In genomic region chr22:50739279-50739691, GRCh38 we compare ENCODE assay signal across 27 cellular contexts. TPM values are rescaled to one million over a fixed set of nuclear protein-coding genes. Genes with fewer than 3 reads are reported as not detected.
DNase-seq lines count a peak whose midpoint lies in the region; ATAC-seq, FAIRE-seq and TF ChIP-seq lines count a peak whose summit lies in the region.
"Had no signal": no experiment of that assay in that cellular context is flagged by ENCODE, and none has a peak within 500 bp of the region (broad histone marks: within the 10 kb centered on the region; RNA-seq: fewer than 3 reads in every experiment).

No MANE protein-coding gene starts in this region.

- H3K27me3 ChIP-seq in HepG2 (ENCODE audit: control insufficient read depth in 1 of 2, insufficient read depth in 2 of 2, low read length in 2 of 2) = peaks cover 0 to 6% of the 10 kb centered on the region in 2 experiments; a peak in 2 of 5 replicates
- no peaks in the 10 kb centered on the region for H3K27me3 ChIP-seq in right lobe of liver
- H3K27me3 ChIP-seq: pancreas had no signal

- no TSS peak for BruUV-seq in HepG2 (replicated peaks; lab: Mats Ljungman, UMichigan)

- H3K36me3 ChIP-seq in HepG2 (replicated peaks in 1 of 2; ENCODE audit: control insufficient read depth in 1 of 2, insufficient read depth in 2 of 2, low read length in 2 of 2) = no peaks in the 10 kb centered on the region
- no peaks in the 10 kb centered on the region for H3K36me3 ChIP-seq in right lobe of liver
- H3K36me3 ChIP-seq: pancreas, suprapubic skin had no signal

- no peak for TF ChIP-seq RAD21 in HepG2 (CRISPR knock-in tag; IDR thresholded peaks at IDR 0.05)

- H3K9me3 Mint-ChIP-seq in natural killer cell treated with Interleukin-12 subunit alpha and Interleukin-12 subunit beta and Interleukin-15 and Interleukin-18, amount 100 ng/mL, for 72 hours = no peaks in the 10 kb centered on the region
- H3K9me3 Mint-ChIP-seq: activated T-helper 17 cell treated with anti-CD3 and anti-CD28 coated beads, Interleukin-2, amount 50 U/mL, for 72 hours; CD4-positive, CD25-positive, alpha-beta regulatory T cell; naive thymus-derived CD8-positive, alpha-beta T cell; stimulated activated naive B cell treated with anti-CD40 and anti-IgM and Interleukin-4, amounts not matched to agents 10 μg/mL and 1 μg/mL and 100 μg/mL, for 72 hours; T-helper 1 cell treated with Interleukin-12 subunit alpha and Interleukin-12 subunit beta and Interleukin-4 antibody, amounts not matched to agents 30 μg/mL and 1 μg/mL, for 36 hours had no signal

- no peaks in the 10 kb centered on the region for H3K9me3 ChIP-seq in HepG2 (ENCODE audit: low read length)
- H3K9me3 ChIP-seq in right lobe of liver = no peaks in the 10 kb centered on the region
- H3K9me3 ChIP-seq: pancreas, suprapubic skin had no signal

- no peak overlapping the region for H2AFZ ChIP-seq in HepG2 (ENCODE audit: low read length)

- CTCF ChIA-PET in HepG2 (lab: Yijun Ruan, JAX; ENCODE audit: low intra/inter-chr PET ratio, low total read pairs) = no interaction called here

- no peaks in the 10 kb centered on the region for H3K4me1 ChIP-seq in HepG2 (ENCODE audit: insufficient read depth, low read length)
- no peaks in the 10 kb centered on the region for H3K4me1 ChIP-seq in right lobe of liver
- H3K4me1 ChIP-seq: pancreas, suprapubic skin had no signal

- H3K9ac ChIP-seq in HepG2 (ENCODE audit: insufficient read depth, low read depth, low read length) = no peak overlapping the region

- no peak overlapping the region for H3K4me2 ChIP-seq in HepG2 (ENCODE audit: low read depth, low read length)

- H3K4me3 ChIP-seq in HepG2 (replicated peaks in 1 of 3; ENCODE audit: insufficient read depth in 1 of 3, low read depth in 2 of 3, low read length in 3 of 3) (no peak overlapping the region), right lobe of liver (no peak overlapping the region)
- H3K4me3 ChIP-seq: pancreas, suprapubic skin had no signal

- TF ChIP-seq POLR2A in HepG2 (IDR thresholded peaks at IDR 0.05; ENCODE audit: insufficient read depth in 1 of 2, low read depth in 2 of 2, low read length in 2 of 2) (no peak), right lobe of liver (IDR thresholded peaks at IDR 0.05) (no peak), erythroblast (IDR thresholded peaks at IDR 0.05; ENCODE audit: low read length) (no peak)

- in situ Hi-C loops in HepG2 (cut with HindIII; ENCODE audit: extremely low pct_ligation_motif_present, low pct_unique_long_range_greater_than_20kb) = no loop called here

- no peak overlapping the region for H3K4me3 Mint-ChIP-seq in natural killer cell treated with Interleukin-12 subunit alpha and Interleukin-12 subunit beta and Interleukin-15 and Interleukin-18, amount 100 ng/mL, for 72 hours
- H3K4me3 Mint-ChIP-seq: activated T-helper 17 cell treated with anti-CD3 and anti-CD28 coated beads, Interleukin-2, amount 50 U/mL, for 72 hours; CD4-positive, CD25-positive, alpha-beta regulatory T cell; naive thymus-derived CD8-positive, alpha-beta T cell; stimulated activated naive B cell treated with anti-CD40 and anti-IgM and Interleukin-4, amounts not matched to agents 10 μg/mL and 1 μg/mL and 100 μg/mL, for 72 hours; T-helper 1 cell treated with Interleukin-12 subunit alpha and Interleukin-12 subunit beta and Interleukin-4 antibody, amounts not matched to agents 30 μg/mL and 1 μg/mL, for 36 hours had no signal

- H3K27ac ChIP-seq in HepG2 (ENCODE audit: extremely low read length, insufficient read depth, low read length) (no peak overlapping the region), right lobe of liver (no peak overlapping the region)
- H3K27ac ChIP-seq: pancreas, suprapubic skin had no signal

- DNase-seq in HepG2 (ENCODE audit: low spot score) (no peak), right lobe of liver (no peak), cerebellum (ENCODE audit: low spot score) (peak; percentile 7), KG1 (lab: John Stamatoyannopoulos, UW) (no peak), erythroblast (lab: John Stamatoyannopoulos, UW) (no peak)
- DNase-seq in natural killer cell treated with Interleukin-12 subunit alpha and Interleukin-12 subunit beta and Interleukin-15 and Interleukin-18, amount 100 ng/mL, for 72 hours (ENCODE audit: low spot score) = peak; percentile 54
- no peak for DNase-seq in stimulated activated CD4-positive, alpha-beta T cell treated with anti-CD3 and anti-CD28 coated beads, Interleukin-12 subunit alpha, Interleukin-12 subunit beta, amount 100 ng/mL, for 4 hours
- DNase-seq: activated CD4-positive, alpha-beta T cell treated with anti-CD3 and anti-CD28 coated beads for 1 hour; CD4-positive, CD25-positive, alpha-beta regulatory T cell; central memory CD4-positive, alpha-beta T cell; Kasumi-1; left ventricle myocardium superior; midbrain; MV-4-11; NCI-H1436 treated with DMSO at 0.1 percent for 48 hours; stimulated activated CD4-positive, alpha-beta T cell treated with anti-CD3 and anti-CD28 coated beads, Interleukin-4, amount 100 ng/mL, for 4 hours; stimulated activated naive B cell treated with anti-CD40 and anti-IgM and Interleukin-4, amounts not matched to agents 10 μg/mL and 1 μg/mL and 100 μg/mL, for 72 hours had no signal

- TF ChIP-seq EP300 in HepG2 (IDR thresholded peaks at IDR 0.05; ENCODE audit: low read depth in 2 of 2, low read length in 2 of 2) (no peak), HepG2 (CRISPR knock-in tag; IDR thresholded peaks at IDR 0.05; ENCODE audit: borderline replicate concordance) (no peak)

- no peak; the same call in 2 of the 3 replicates for ATAC-seq in HepG2
- no peak for ATAC-seq in right lobe of liver
- no peak for ATAC-seq in natural killer cell treated with Interleukin-12 subunit alpha and Interleukin-12 subunit beta and Interleukin-15 and Interleukin-18, amount 100 ng/mL, for 72 hours
- ATAC-seq: activated T-helper 17 cell treated with anti-CD3 and anti-CD28 coated beads, Interleukin-2, amount 50 U/mL, for 72 hours; left ventricle myocardium superior; naive thymus-derived CD8-positive, alpha-beta T cell; pancreas; stimulated activated naive B cell treated with anti-CD40 and anti-IgM and Interleukin-4, amounts not matched to agents 10 μg/mL and 1 μg/mL and 100 μg/mL, for 72 hours had no signal

- H4K20me1 ChIP-seq in HepG2 (ENCODE audit: insufficient read depth, low read length) = no peaks in the 10 kb centered on the region

- intact Hi-C loops in HepG2 (cut with micrococcal nuclease; ENCODE audit: unreplicated experiment) (no loop called here), right lobe of liver (cut with DNase I) (no loop called here)

- no peaks in the 10 kb centered on the region for H3K79me2 ChIP-seq in HepG2 (ENCODE audit: insufficient read depth, low read length)

- H3K27ac Mint-ChIP-seq in natural killer cell treated with Interleukin-12 subunit alpha and Interleukin-12 subunit beta and Interleukin-15 and Interleukin-18, amount 100 ng/mL, for 72 hours = no peak overlapping the region
- H3K27ac Mint-ChIP-seq: activated T-helper 17 cell treated with anti-CD3 and anti-CD28 coated beads, Interleukin-2, amount 50 U/mL, for 72 hours; stimulated activated naive B cell treated with anti-CD40 and anti-IgM and Interleukin-4, amounts not matched to agents 10 μg/mL and 1 μg/mL and 100 μg/mL, for 72 hours; T-helper 1 cell treated with Interleukin-12 subunit alpha and Interleukin-12 subunit beta and Interleukin-4 antibody, amounts not matched to agents 30 μg/mL and 1 μg/mL, for 36 hours had no signal

- no peaks in the 10 kb centered on the region for H3K36me3 Mint-ChIP-seq in natural killer cell treated with Interleukin-12 subunit alpha and Interleukin-12 subunit beta and Interleukin-15 and Interleukin-18, amount 100 ng/mL, for 72 hours
- H3K36me3 Mint-ChIP-seq: CD4-positive, CD25-positive, alpha-beta regulatory T cell; naive thymus-derived CD8-positive, alpha-beta T cell; stimulated activated naive B cell treated with anti-CD40 and anti-IgM and Interleukin-4, amounts not matched to agents 10 μg/mL and 1 μg/mL and 100 μg/mL, for 72 hours had no signal

- WGBS in HepG2 (ENCODE audit: low lambda C conversion rate) = 43% methylated on average over 8 of the region's 17 CpGs
- WGBS in right lobe of liver (ENCODE audit: insufficient coverage, low coverage, low lambda C conversion rate, missing lambda C conversion rate) = 72% methylated on average over 17 of the region's 17 CpGs

- no peak for FAIRE-seq in HepG2 (lab: Jason Lieb, UNC)
- FAIRE-seq: D721Med, endothelial cell of umbilical vein, pancreas, TTC549 had no signal

- peaks cover 0 to 6% of the 10 kb centered on the region in 2 donors for H3K27me3 Mint-ChIP-seq in natural killer cell treated with Interleukin-12 subunit alpha and Interleukin-12 subunit beta and Interleukin-15 and Interleukin-18, amount 100 ng/mL, for 72 hours

- POLR2A ChIA-PET in HepG2 (lab: Yijun Ruan, JAX) = no interaction called here

- no peaks in the 10 kb centered on the region for H3K4me1 Mint-ChIP-seq in natural killer cell treated with Interleukin-12 subunit alpha and Interleukin-12 subunit beta and Interleukin-15 and Interleukin-18, amount 100 ng/mL, for 72 hours (ENCODE audit: low read depth in 2 of 2)
- H3K4me1 Mint-ChIP-seq: activated T-helper 17 cell treated with anti-CD3 and anti-CD28 coated beads, Interleukin-2, amount 50 U/mL, for 72 hours; stimulated activated naive B cell treated with anti-CD40 and anti-IgM and Interleukin-4, amounts not matched to agents 10 μg/mL and 1 μg/mL and 100 μg/mL, for 72 hours had no signal

- TF ChIP-seq CTCF in HepG2 (CRISPR knock-in tag; IDR thresholded peaks at IDR 0.05) = no peak
- no peak for TF ChIP-seq CTCF in right lobe of liver (IDR thresholded peaks at IDR 0.05)

RNA-seq across cellular contexts. Expression of gene ACR, which starts 1.3 kb away (rescaled TPM):
- total RNA-seq in HepG2 (2016; rRNA removed; fragmentation: Illumina TruSeq; extraction: Trizol) = not detected in 2 replicates
- total RNA-seq in HepG2 (2016; cell fraction: cytosol; rRNA removed; fragmentation: Illumina TruSeq; extraction: Trizol; ENCODE audit: low read depth) = not detected in 2 replicates
- not detected in 2 replicates for total RNA-seq in HepG2 (2016; cell fraction: insoluble cytoplasmic fraction; rRNA removed; fragmentation: Illumina TruSeq; extraction: Trizol)
- not detected in 2 replicates for total RNA-seq in HepG2 (2016; cell fraction: membrane; rRNA removed; fragmentation: Illumina TruSeq; extraction: Trizol)
- not detected in 2 replicates for total RNA-seq in HepG2 (2016; cell fraction: nucleus; rRNA removed; fragmentation: Illumina TruSeq; extraction: Trizol)
- 0.15 and 0.29 TPM in 2 replicates for polyA plus RNA-seq in HepG2 (2011; rRNA removed)
- polyA plus RNA-seq in HepG2 (2011; cell fraction: cytosol; rRNA removed) = 0.04 and 0.12 TPM in 2 replicates
- 0.51 and 0.73 TPM in 2 replicates for polyA plus RNA-seq in HepG2 (2011; cell fraction: nucleus; rRNA removed)
- 0.44 TPM in 1 of 2 replicates, not detected in the other for polyA plus RNA-seq in HepG2 (2012)
- polyA plus RNA-seq in HepG2 (2016; cell fraction: cytosol; fragmentation: Illumina TruSeq; extraction: Trizol; ENCODE audit: low read depth) = not detected in 2 replicates
- polyA plus RNA-seq in HepG2 (2016; cell fraction: insoluble cytoplasmic fraction; fragmentation: Illumina TruSeq; extraction: Trizol; ENCODE audit: low read depth) = not detected in 2 replicates
- not detected in 2 replicates for polyA plus RNA-seq in HepG2 (2016; cell fraction: membrane; fragmentation: Illumina TruSeq; extraction: Trizol; ENCODE audit: low read depth)
- not detected in 2 replicates for polyA plus RNA-seq in HepG2 (2016; cell fraction: nucleus; fragmentation: Illumina TruSeq; extraction: Trizol; ENCODE audit: insufficient read depth, low read depth)
- not detected in 2 replicates for polyA minus RNA-seq in HepG2 (2011; rRNA and poly(A)+ RNA removed; ENCODE audit: low replicate concordance)
- not detected in 2 replicates for polyA minus RNA-seq in HepG2 (2011; cell fraction: cytosol; rRNA and poly(A)+ RNA removed)
- polyA minus RNA-seq in HepG2 (2011; cell fraction: nucleus; rRNA and poly(A)+ RNA removed) = 0.62 and 0.77 TPM in 2 replicates
- under 1 TPM in 5 of 6 experiments, not detected in 1; 0.34 to 0.84 (median 0.55) TPM for total RNA-seq in right lobe of liver
- total RNA-seq in cerebellum = not detected
- not detected for total RNA-seq in natural killer cell treated with Interleukin-12 subunit alpha and Interleukin-12 subunit beta and Interleukin-15 and Interleukin-18, amount 100 ng/mL, for 72 hours
- total RNA-seq: activated T-helper 17 cell treated with anti-CD3 and anti-CD28 coated beads, Interleukin-2, amount 50 U/mL, for 72 hours; CD4-positive, CD25-positive, alpha-beta regulatory T cell; left ventricle myocardium superior; naive thymus-derived CD8-positive, alpha-beta T cell; RPMI7951; suprapubic skin; urinary bladder had no signal
- polyA plus RNA-seq: CD4-positive, CD25-positive, alpha-beta regulatory T cell; naive thymus-derived CD8-positive, alpha-beta T cell had no signal

RNA-seq across cellular contexts. Expression of gene RABL2B, which starts 44.2 kb away (rescaled TPM):
- 4.9 and 8.0 TPM in 2 replicates for total RNA-seq in HepG2 (2016; rRNA removed; fragmentation: Illumina TruSeq; extraction: Trizol)
- total RNA-seq in HepG2 (2016; cell fraction: cytosol; rRNA removed; fragmentation: Illumina TruSeq; extraction: Trizol; ENCODE audit: low read depth) = 9.0 and 9.7 TPM in 2 replicates
- 4.5 and 7.5 TPM in 2 replicates for total RNA-seq in HepG2 (2016; cell fraction: insoluble cytoplasmic fraction; rRNA removed; fragmentation: Illumina TruSeq; extraction: Trizol)
- 5.4 and 9.1 TPM in 2 replicates for total RNA-seq in HepG2 (2016; cell fraction: membrane; rRNA removed; fragmentation: Illumina TruSeq; extraction: Trizol)
- 12.7 and 14.3 TPM in 2 replicates for total RNA-seq in HepG2 (2016; cell fraction: nucleus; rRNA removed; fragmentation: Illumina TruSeq; extraction: Trizol)
- polyA plus RNA-seq in HepG2 (2011; rRNA removed) = 27.9 and 28.3 TPM in 2 replicates
- 8.2 and 9.8 TPM in 2 replicates for polyA plus RNA-seq in HepG2 (2011; cell fraction: cytosol; rRNA removed)
- polyA plus RNA-seq in HepG2 (2011; cell fraction: nucleus; rRNA removed) = 75.3 and 87.9 TPM in 2 replicates
- 9.5 and 9.6 TPM in 2 replicates for polyA plus RNA-seq in HepG2 (2012)
- 4.1 and 6.8 TPM in 2 replicates for polyA plus RNA-seq in HepG2 (2016; cell fraction: cytosol; fragmentation: Illumina TruSeq; extraction: Trizol; ENCODE audit: low read depth)
- polyA plus RNA-seq in HepG2 (2016; cell fraction: insoluble cytoplasmic fraction; fragmentation: Illumina TruSeq; extraction: Trizol; ENCODE audit: low read depth) = 11.8 and 12.5 TPM in 2 replicates
- 8.9 and 10.0 TPM in 2 replicates for polyA plus RNA-seq in HepG2 (2016; cell fraction: membrane; fragmentation: Illumina TruSeq; extraction: Trizol; ENCODE audit: low read depth)
- polyA plus RNA-seq in HepG2 (2016; cell fraction: nucleus; fragmentation: Illumina TruSeq; extraction: Trizol; ENCODE audit: insufficient read depth, low read depth) = 38.4 and 47.1 TPM in 2 replicates
- 16.1 and 22.0 TPM in 2 replicates for polyA minus RNA-seq in HepG2 (2011; rRNA and poly(A)+ RNA removed; ENCODE audit: low replicate concordance)
- 4.2 and 4.7 TPM in 2 replicates for polyA minus RNA-seq in HepG2 (2011; cell fraction: cytosol; rRNA and poly(A)+ RNA removed)
- 21.5 and 23.5 TPM in 2 replicates for polyA minus RNA-seq in HepG2 (2011; cell fraction: nucleus; rRNA and poly(A)+ RNA removed)
- 10 to 100 TPM in 3 of 6 experiments, 1 to 10 TPM in 3; 3.0 to 14.2 (median 9.5) TPM for total RNA-seq in right lobe of liver
- 20.0 TPM for total RNA-seq in cerebellum
- 10 to 100 TPM; 15.7 to 26.1 TPM for total RNA-seq in natural killer cell treated with Interleukin-12 subunit alpha and Interleukin-12 subunit beta and Interleukin-15 and Interleukin-18, amount 100 ng/mL, for 72 hours

Comparison
In these comparisons a context has a peak if more than half of its experiments do, and no peak if none do; other contexts are left out.
1. DNase-seq: peak in cerebellum (single experiment) and natural killer cell treated with Interleukin-12 subunit alpha and Interleukin-12 subunit beta and Interleukin-15 and Interleukin-18, amount 100 ng/mL, for 72 hours (single experiment); none in HepG2 (single experiment), right lobe of liver (0 of 3), KG1 (single experiment), erythroblast (0 of 2) and stimulated activated CD4-positive, alpha-beta T cell treated with anti-CD3 and anti-CD28 coated beads, Interleukin-12 subunit alpha, Interleukin-12 subunit beta, amount 100 ng/mL, for 4 hours (single experiment).